In the genomic region with DNA sequence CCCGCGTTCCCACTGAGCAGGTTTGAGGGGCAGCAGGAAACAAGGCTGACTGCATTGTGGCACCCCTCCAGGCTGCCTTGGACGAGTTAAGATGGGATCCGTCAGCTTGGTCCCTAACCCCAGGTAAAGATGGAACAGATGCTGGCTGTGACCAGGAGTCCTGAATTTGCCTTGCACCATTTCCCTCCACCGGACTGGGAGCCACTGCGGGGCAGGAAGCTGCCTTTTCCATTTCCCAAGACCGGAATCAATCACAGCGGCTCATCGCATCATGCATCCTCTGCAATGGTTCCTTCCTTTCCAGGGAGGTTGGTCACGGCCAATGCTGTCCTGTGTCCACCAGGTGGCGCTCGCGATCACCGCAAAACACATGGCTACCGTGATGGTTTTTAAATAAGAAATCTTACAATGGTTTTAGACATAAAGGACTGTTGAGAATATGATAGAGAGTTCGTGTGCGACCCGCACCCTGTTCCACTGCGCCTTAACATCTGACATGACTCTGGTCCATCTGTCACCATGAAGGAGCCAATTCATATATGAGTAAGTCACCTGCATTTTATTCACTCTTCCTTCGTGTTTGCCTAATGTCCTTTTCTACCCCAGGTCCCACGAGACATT, we compare ENCODE assay signal across 8 cellular contexts. TPM values are rescaled to one million over a fixed set of nuclear protein-coding genes. Genes with fewer than 3 reads are reported as not detected.
DNase-seq lines count a peak whose midpoint lies in the region; ATAC-seq, FAIRE-seq and TF ChIP-seq lines count a peak whose summit lies in the region.

No MANE protein-coding gene starts in this region.

- peaks cover 14% of the 10 kb centered on the region for H3K4me1 Mint-ChIP-seq in osteocyte (ENCODE audit: unreplicated experiment)

- no peaks in the 10 kb centered on the region for H3K9me3 Mint-ChIP-seq in osteocyte (ENCODE audit: unreplicated experiment)

- intact Hi-C loops in thyroid gland (cut with DNase I): loop anchor here (5.0 to 10.0 kb wide), 2 partner anchors 216 to 454 kb away; no protein-coding TSS in a partner anchor

- peak; percentile 87 for DNase-seq in NB4 (ENCODE audit: low read depth)
- DNase-seq in activated naive CD4-positive, alpha-beta T cell treated with Interleukin-2 at 50 U/mL for 16 hours: peak; percentile 84
- DNase-seq in globus pallidus (ENCODE audit: low spot score): peak; percentile 78
- DNase-seq in osteocyte (ENCODE audit: extremely low spot score, unreplicated experiment): peak; percentile 92
- peak; percentile 77 to 88 for DNase-seq in thyroid gland

- H3K27me3 ChIP-seq in thyroid gland: no peaks in the 10 kb centered on the region

- no peak overlapping the region for H3K4me3 ChIP-seq in NB4 (ENCODE audit: low read depth, low read length)
- H3K4me3 ChIP-seq in thyroid gland (replicated peaks in 1 of 3): no peak overlapping the region

- TF ChIP-seq POLR2A in NB4 (IDR thresholded peaks at IDR 0.05; ENCODE audit: extremely low read depth, insufficient read length) (no peak), thyroid gland (IDR thresholded peaks at IDR 0.05) (no peak)

- no peak overlapping the region for H3K27ac ChIP-seq in thyroid gland

- H3K4me1 ChIP-seq in thyroid gland: no peaks in the 10 kb centered on the region

- H3K36me3 ChIP-seq in thyroid gland: no peaks in the 10 kb centered on the region

- peak; percentile 93 for TF ChIP-seq CTCF in NB4 (IDR thresholded peaks at IDR 0.05; ENCODE audit: low read depth, low read length)
- TF ChIP-seq CTCF in osteocyte (IDR thresholded peaks at IDR 0.05): peak; percentile 95
- TF ChIP-seq CTCF in thyroid gland (IDR thresholded peaks at IDR 0.05): peak; percentile 88 to 96 (median 96)

- FAIRE-seq in G401.6 (lab: Jason Lieb, UNC): peak; percentile 8

- no peak overlapping the region for H3K27ac Mint-ChIP-seq in osteocyte (ENCODE audit: unreplicated experiment)

- ATAC-seq in SK-N-SH treated with all-trans-retinoic acid at 6 μM for 48 hours (peak; percentile 91), GM21723 (IDR thresholded peaks at IDR 0.05; ENCODE audit: unreplicated experiment) (no peak)

- H3K36me3 Mint-ChIP-seq in osteocyte (ENCODE audit: unreplicated experiment): no peaks in the 10 kb centered on the region

- H3K4me3 Mint-ChIP-seq in osteocyte (ENCODE audit: unreplicated experiment): no peak overlapping the region

- H3K9me3 ChIP-seq in thyroid gland: no peaks in the 10 kb centered on the region

- 8 to 9% methylated on average over 21 of the region's 21 CpGs for WGBS in thyroid gland, 2 donors

- H3K27me3 Mint-ChIP-seq in osteocyte (ENCODE audit: unreplicated experiment): no peaks in the 10 kb centered on the region

TF ChIP-seq in SK-N-SH treated with all-trans-retinoic acid at 6 μM for 48 hours, 23 proteins besides CTCF, POLR2A, EP300 and RAD21:
- TF ChIP-seq OSR1 (CRISPR knock-in tag; IDR thresholded peaks at IDR 0.05): no peak
- no peak for TF ChIP-seq ZFP30 (CRISPR knock-in tag; IDR thresholded peaks at IDR 0.05)
- TF ChIP-seq RARB (CRISPR knock-in tag; IDR thresholded peaks at IDR 0.05): no peak
- TF ChIP-seq, protein P1, sequence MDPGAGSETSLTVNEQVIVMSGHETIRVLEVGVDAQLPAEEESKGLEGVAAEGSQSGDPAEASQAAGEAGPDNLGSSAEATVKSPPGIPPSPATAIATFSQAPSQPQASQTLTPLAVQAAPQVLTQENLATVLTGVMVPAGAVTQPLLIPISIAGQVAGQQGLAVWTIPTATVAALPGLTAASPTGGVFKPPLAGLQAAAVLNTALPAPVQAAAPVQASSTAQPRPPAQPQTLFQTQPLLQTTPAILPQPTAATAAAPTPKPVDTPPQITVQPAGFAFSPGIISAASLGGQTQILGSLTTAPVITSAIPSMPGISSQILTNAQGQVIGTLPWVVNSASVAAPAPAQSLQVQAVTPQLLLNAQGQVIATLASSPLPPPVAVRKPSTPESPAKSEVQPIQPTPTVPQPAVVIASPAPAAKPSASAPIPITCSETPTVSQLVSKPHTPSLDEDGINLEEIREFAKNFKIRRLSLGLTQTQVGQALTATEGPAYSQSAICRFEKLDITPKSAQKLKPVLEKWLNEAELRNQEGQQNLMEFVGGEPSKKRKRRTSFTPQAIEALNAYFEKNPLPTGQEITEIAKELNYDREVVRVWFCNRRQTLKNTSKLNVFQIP (CRISPR knock-in tag; IDR thresholded peaks at IDR 0.05; ENCODE audit: borderline replicate concordance, low read depth): no peak
- no peak for TF ChIP-seq CREB5 (CRISPR knock-in tag; IDR thresholded peaks at IDR 0.05; ENCODE audit: low read depth)
- no peak for TF ChIP-seq BACH2 (CRISPR knock-in tag; IDR thresholded peaks at IDR 0.05; ENCODE audit: borderline replicate concordance)
- TF ChIP-seq ESRRG (CRISPR knock-in tag; IDR thresholded peaks at IDR 0.05): no peak
- TF ChIP-seq ISL1 (CRISPR knock-in tag; IDR thresholded peaks at IDR 0.05): no peak
- TF ChIP-seq CSDC2 (CRISPR knock-in tag; IDR thresholded peaks at IDR 0.05): no peak
- no peak for TF ChIP-seq PPARA (CRISPR knock-in tag; IDR thresholded peaks at IDR 0.05; ENCODE audit: borderline replicate concordance)
- no peak for TF ChIP-seq ARNTL (CRISPR knock-in tag; IDR thresholded peaks at IDR 0.05; ENCODE audit: borderline replicate concordance, low read depth)
- no peak for TF ChIP-seq ZFP3 (CRISPR knock-in tag; IDR thresholded peaks at IDR 0.05)
- TF ChIP-seq PATZ1 (CRISPR knock-in tag; IDR thresholded peaks at IDR 0.05; ENCODE audit: borderline replicate concordance): no peak

RNA-seq across cellular contexts. Expression of gene MEAK7, which starts 6.8 kb away (rescaled TPM):
- total RNA-seq in osteocyte (26.2 and 28.1 TPM in 2 replicates), thyroid gland (10 to 100 TPM; 14.5 to 19.2 (median 16.3) TPM)
